30 cellular contexts compared by ENCODE assay signal in genomic region chr4:92344216-92344615, GRCh38. TPM values are rescaled to one million over a fixed set of nuclear protein-coding genes. Genes with fewer than 3 reads are reported as not detected.
"Had no signal": no experiment of that assay in that cellular context is flagged by ENCODE, and none has a peak within 500 bp of the region (broad histone marks: within the 10 kb centered on the region; RNA-seq: fewer than 3 reads in every experiment).

No MANE protein-coding gene starts in this region.

- H3K36me3 Mint-ChIP-seq: stimulated activated effector memory CD8-positive, alpha-beta T cell treated with anti-CD3 and anti-CD28 coated beads, Interleukin-12 subunit alpha, Interleukin-12 subunit beta, amount 100 ng/mL, for 72 hours; stimulated activated memory B cell treated with anti-CD40 and anti-IgM and Interleukin-4, amounts not matched to agents 10 μg/mL and 1 μg/mL and 100 μg/mL, for 72 hours; stimulated activated naive B cell treated with anti-CD40 and anti-IgM and Interleukin-4, amounts not matched to agents 10 μg/mL and 1 μg/mL and 100 μg/mL, for 72 hours; type B pancreatic cell had no signal

- H3K4me3 Mint-ChIP-seq: stimulated activated effector memory CD8-positive, alpha-beta T cell treated with anti-CD3 and anti-CD28 coated beads, Interleukin-12 subunit alpha, Interleukin-12 subunit beta, amount 100 ng/mL, for 72 hours; stimulated activated memory B cell treated with anti-CD40 and anti-IgM and Interleukin-4, amounts not matched to agents 10 μg/mL and 1 μg/mL and 100 μg/mL, for 72 hours; stimulated activated naive B cell treated with anti-CD40 and anti-IgM and Interleukin-4, amounts not matched to agents 10 μg/mL and 1 μg/mL and 100 μg/mL, for 72 hours; stimulated activated naive CD8-positive, alpha-beta T cell treated with anti-CD3 and anti-CD28 coated beads, Interleukin-15, amount 100 ng/mL, for 72 hours; stimulated activated naive CD8-positive, alpha-beta T cell treated with anti-CD3 and anti-CD28 coated beads, Interleukin-15, Interleukin-2, amounts not matched to agents 100 ng/mL and 50 ng/mL, for 24 hours; type B pancreatic cell had no signal

- H3K9me3 ChIP-seq: stomach, suprapubic skin, testis, thoracic aorta, thyroid gland, tibial artery, tibial nerve, transverse colon, upper lobe of left lung, upper lobe of right lung, uterus, vagina had no signal

- H3K4me1 ChIP-seq: stomach, suprapubic skin, testis, thyroid gland, tibial artery, tibial nerve, transverse colon, upper lobe of left lung, upper lobe of right lung, uterus, vagina had no signal

- H3K27me3 Mint-ChIP-seq: stimulated activated memory B cell treated with anti-CD40 and anti-IgM and Interleukin-4, amounts not matched to agents 10 μg/mL and 1 μg/mL and 100 μg/mL, for 72 hours; stimulated activated naive B cell treated with anti-CD40 and anti-IgM and Interleukin-4, amounts not matched to agents 10 μg/mL and 1 μg/mL and 100 μg/mL, for 72 hours; stimulated activated naive CD8-positive, alpha-beta T cell treated with anti-CD3 and anti-CD28 coated beads, Interleukin-15, amount 100 ng/mL, for 72 hours; stimulated activated naive CD8-positive, alpha-beta T cell treated with anti-CD3 and anti-CD28 coated beads, Interleukin-15, Interleukin-2, amounts not matched to agents 100 ng/mL and 50 ng/mL, for 24 hours; type B pancreatic cell had no signal

- FAIRE-seq: urothelium cell line had no signal

- H3K27ac Mint-ChIP-seq: stimulated activated effector memory CD8-positive, alpha-beta T cell treated with anti-CD3 and anti-CD28 coated beads, Interleukin-12 subunit alpha, Interleukin-12 subunit beta, amount 100 ng/mL, for 72 hours; stimulated activated memory B cell treated with anti-CD40 and anti-IgM and Interleukin-4, amounts not matched to agents 10 μg/mL and 1 μg/mL and 100 μg/mL, for 72 hours; stimulated activated naive B cell treated with anti-CD40 and anti-IgM and Interleukin-4, amounts not matched to agents 10 μg/mL and 1 μg/mL and 100 μg/mL, for 72 hours; stimulated activated naive CD8-positive, alpha-beta T cell treated with anti-CD3 and anti-CD28 coated beads, Interleukin-15, amount 100 ng/mL, for 72 hours; stimulated activated naive CD8-positive, alpha-beta T cell treated with anti-CD3 and anti-CD28 coated beads, Interleukin-15, Interleukin-2, amounts not matched to agents 100 ng/mL and 50 ng/mL, for 24 hours; type B pancreatic cell had no signal

- DNase-seq: stimulated activated CD4-positive, alpha-beta T cell treated with anti-CD3 and anti-CD28 coated beads, Interleukin-2, amount 100 ng/mL, for 48 hours; stimulated activated CD4-positive, alpha-beta T cell treated with anti-CD3 and anti-CD28 coated beads, Interleukin-4, amount 100 ng/mL, for 1 hour; stimulated activated CD4-positive, alpha-beta T cell treated with anti-CD3 and anti-CD28 coated beads, Interleukin-4, amount 100 ng/mL, for 24 hours; stimulated activated CD4-positive, alpha-beta T cell treated with anti-CD3 and anti-CD28 coated beads, Interleukin-4, amount 100 ng/mL, for 4 hours; stimulated activated CD8-positive, alpha-beta memory T cell treated with anti-CD3 and anti-CD28 coated beads, Interleukin-4, amount 100 ng/mL, for 48 hours; stimulated activated naive B cell treated with anti-CD40 and anti-IgM and Interleukin-4, amounts not matched to agents 10 μg/mL and 1 μg/mL and 100 μg/mL, for 72 hours; stimulated activated naive CD4-positive, alpha-beta T cell; stimulated activated naive CD4-positive, alpha-beta T cell treated with Interleukin-2 at 50 U/mL for 16 hours; stimulated activated naive CD8-positive, alpha-beta T cell treated with anti-CD3 and anti-CD28 coated beads, Interleukin-15, amount 100 ng/mL, for 72 hours; stimulated activated naive CD8-positive, alpha-beta T cell treated with anti-CD3 and anti-CD28 coated beads, Interleukin-15, Interleukin-2, amounts not matched to agents 100 U/mL and 50 U/mL, for 24 hours; stomach; substantia nigra; testis; thyroid gland; tibial artery; transverse colon; trophoblast cell; upper lobe of left lung; upper lobe of right lung; uterus had no signal

- H3K9me3 Mint-ChIP-seq: stimulated activated memory B cell treated with anti-CD40 and anti-IgM and Interleukin-4, amounts not matched to agents 10 μg/mL and 1 μg/mL and 100 μg/mL, for 72 hours; stimulated activated naive B cell treated with anti-CD40 and anti-IgM and Interleukin-4, amounts not matched to agents 10 μg/mL and 1 μg/mL and 100 μg/mL, for 72 hours; type B pancreatic cell had no signal

- H3K4me3 ChIP-seq: stomach, suprapubic skin, testis, thoracic aorta, thyroid gland, tibial artery, tibial nerve, transverse colon, upper lobe of left lung, upper lobe of right lung, uterus, vagina had no signal

- ATAC-seq: stimulated activated effector memory CD8-positive, alpha-beta T cell treated with anti-CD3 and anti-CD28 coated beads, Interleukin-12 subunit alpha, Interleukin-12 subunit beta, amount 100 ng/mL, for 72 hours; stimulated activated memory B cell treated with anti-CD40 and anti-IgM and Interleukin-4, amounts not matched to agents 10 μg/mL and 1 μg/mL and 100 μg/mL, for 72 hours; stimulated activated naive B cell treated with anti-CD40 and anti-IgM and Interleukin-4, amounts not matched to agents 10 μg/mL and 1 μg/mL and 100 μg/mL, for 72 hours; stimulated activated naive CD8-positive, alpha-beta T cell treated with anti-CD3 and anti-CD28 coated beads, Interleukin-15, amount 100 ng/mL, for 72 hours; stimulated activated naive CD8-positive, alpha-beta T cell treated with anti-CD3 and anti-CD28 coated beads, Interleukin-15, Interleukin-2, amounts not matched to agents 100 U/mL and 50 U/mL, for 24 hours; upper lobe of right lung had no signal

- H3K27me3 ChIP-seq: stomach, suprapubic skin, testis, thyroid gland, tibial artery, tibial nerve, transverse colon, upper lobe of left lung, upper lobe of right lung, uterus, vagina had no signal

- H3K27ac ChIP-seq: stomach, suprapubic skin, testis, thoracic aorta, thyroid gland, tibial artery, tibial nerve, transverse colon, upper lobe of left lung, upper lobe of right lung, uterus, vagina had no signal

- H3K36me3 ChIP-seq: stomach, suprapubic skin, thoracic aorta, thyroid gland, tibial artery, tibial nerve, transverse colon, upper lobe of left lung, upper lobe of right lung, uterus, vagina had no signal

- H3K4me1 Mint-ChIP-seq: stimulated activated effector memory CD8-positive, alpha-beta T cell treated with anti-CD3 and anti-CD28 coated beads, Interleukin-12 subunit alpha, Interleukin-12 subunit beta, amount 100 ng/mL, for 72 hours; stimulated activated memory B cell treated with anti-CD40 and anti-IgM and Interleukin-4, amounts not matched to agents 10 μg/mL and 1 μg/mL and 100 μg/mL, for 72 hours; stimulated activated naive B cell treated with anti-CD40 and anti-IgM and Interleukin-4, amounts not matched to agents 10 μg/mL and 1 μg/mL and 100 μg/mL, for 72 hours; stimulated activated naive CD8-positive, alpha-beta T cell treated with anti-CD3 and anti-CD28 coated beads, Interleukin-15, amount 100 ng/mL, for 72 hours had no signal

RNA-seq across cellular contexts. Expression of gene GRID2, which starts 40.5 kb away (rescaled TPM):
- total RNA-seq: subcutaneous adipose tissue, suprapubic skin, upper lobe of right lung, vagina had no signal
- polyA plus RNA-seq: stomach had no signal
